Comparison of ENCODE assay signal across 9 cellular contexts in the genomic region with DNA sequence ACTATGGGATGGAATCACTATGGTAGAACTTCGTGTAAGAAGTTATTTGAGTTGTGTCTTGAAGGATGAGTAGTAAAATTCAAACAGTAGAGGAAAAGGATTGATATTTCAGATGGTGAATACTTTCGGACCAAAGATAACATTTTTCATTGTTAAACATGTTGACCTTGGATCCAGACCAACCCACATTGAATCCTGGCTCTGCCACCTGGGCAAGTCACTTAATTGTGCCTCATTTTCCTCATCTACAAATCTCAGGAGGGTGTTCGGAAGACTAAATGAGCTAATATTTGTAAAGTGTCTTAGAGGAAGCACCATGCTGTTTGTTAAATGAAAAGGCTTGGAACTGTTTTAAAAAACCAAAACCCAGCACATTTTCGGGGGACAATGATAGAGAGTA. TPM values are rescaled to one million over a fixed set of nuclear protein-coding genes. Genes with fewer than 3 reads are reported as not detected.
DNase-seq lines count a peak whose midpoint lies in the region; ATAC-seq and TF ChIP-seq lines count a peak whose summit lies in the region.
"Had no signal": no experiment of that assay in that cellular context is flagged by ENCODE, and none has a peak within 500 bp of the region (broad histone marks: within the 10 kb centered on the region; RNA-seq: fewer than 3 reads in every experiment).

No MANE protein-coding gene starts in this region.

- H3K9me3 ChIP-seq in right cardiac atrium (ENCODE audit: control insufficient read depth, low read length): no peaks in the 10 kb centered on the region
- no peaks in the 10 kb centered on the region for H3K9me3 ChIP-seq in gastroesophageal sphincter

- no peak for ATAC-seq in right cardiac atrium
- no peak for ATAC-seq in left ventricle myocardium superior
- ATAC-seq in WTC11: no peak
- ATAC-seq in gastroesophageal sphincter: no peak
- ATAC-seq in GM18517 (IDR thresholded peaks at IDR 0.05; ENCODE audit: unreplicated experiment): no peak
- no peak for ATAC-seq in HG02970 (IDR thresholded peaks at IDR 0.05; ENCODE audit: low FRiP score, unreplicated experiment)

- H3K4me1 ChIP-seq in right cardiac atrium (ENCODE audit: control insufficient read depth, insufficient read depth, low read length): no peaks in the 10 kb centered on the region
- H3K4me1 ChIP-seq in gastroesophageal sphincter: peaks cover 0 to 51% (median 0%) of the 10 kb centered on the region in 3 donors

- CTCF ChIA-PET in WTC11 (lab: Charles Lee): no interaction called here

- no peaks in the 10 kb centered on the region for H3K9me3 Mint-ChIP-seq in WTC11

- H3K36me3 Mint-ChIP-seq in WTC11: no peaks in the 10 kb centered on the region

- TF ChIP-seq CTCF in WTC11 (IDR thresholded peaks at IDR 0.05) (no peak), gastroesophageal sphincter (IDR thresholded peaks at IDR 0.05) (no peak)

- H3K27me3 Mint-ChIP-seq in WTC11 (ENCODE audit: low read depth): peaks cover 2% of the 10 kb centered on the region

- peak overlapping the region; percentile 94 for H3K4me3 Mint-ChIP-seq in WTC11

- H3K36me3 ChIP-seq in gastroesophageal sphincter: no peaks in the 10 kb centered on the region

- TF ChIP-seq EP300 in gastroesophageal sphincter (IDR thresholded peaks at IDR 0.05): no peak

- POLR2A ChIA-PET in WTC11 (lab: Charles Lee): no interaction called here

- peaks cover 16% of the 10 kb centered on the region for H3K4me1 Mint-ChIP-seq in WTC11

- H3K27ac Mint-ChIP-seq in WTC11: 0 out of 2 replicates have a peak overlapping the region, but pooled peaks have one; percentile 24

- intact Hi-C loops in right cardiac atrium (cut with DNase I): no loop called here
- intact Hi-C loops in left ventricle myocardium superior (cut with micrococcal nuclease): no loop called here

- 52% methylated on average over 4 of the region's 4 CpGs for WGBS in right cardiac atrium
- WGBS in gastroesophageal sphincter (ENCODE audit: low coverage in 1 of 2), 2 donors: 44 to 68% methylated on average over 2 to 4 of the region's 4 CpGs

- H3K27me3 ChIP-seq in right cardiac atrium (ENCODE audit: control insufficient read depth, insufficient read depth): no peaks in the 10 kb centered on the region
- no peaks in the 10 kb centered on the region for H3K27me3 ChIP-seq in gastroesophageal sphincter

- no peak for TF ChIP-seq POLR2A in gastroesophageal sphincter (IDR thresholded peaks at IDR 0.05)

- no peak for DNase-seq in right cardiac atrium
- DNase-seq in left ventricle myocardium superior: no peak
- DNase-seq in WTC11 (ENCODE audit: low spot score): no peak
- DNase-seq in COLO668 (lab: John Stamatoyannopoulos, UW; ENCODE audit: unreplicated experiment): no peak
- no peak for DNase-seq in GF-D8 (lab: John Stamatoyannopoulos, UW)
- DNase-seq: KG1 had no signal

- peak overlapping the region; percentile 90 for H3K4me3 ChIP-seq in right cardiac atrium (ENCODE audit: low read length)
- peak overlapping the region in 1 of 2 donors; percentile 63 for H3K4me3 ChIP-seq in gastroesophageal sphincter

- H3K27ac ChIP-seq in right cardiac atrium (ENCODE audit: low read length) (no peak overlapping the region), gastroesophageal sphincter (peak overlapping the region in 3 of 4 donors; percentile 87 to 93 (median 89))

TF ChIP-seq in WTC11, 78 proteins besides CTCF, POLR2A, EP300 and RAD21:
- TF ChIP-seq ZBTB21 (CRISPR knock-in tag; IDR thresholded peaks at IDR 0.05; ENCODE audit: borderline replicate concordance): no peak
- TF ChIP-seq, protein P1, sequence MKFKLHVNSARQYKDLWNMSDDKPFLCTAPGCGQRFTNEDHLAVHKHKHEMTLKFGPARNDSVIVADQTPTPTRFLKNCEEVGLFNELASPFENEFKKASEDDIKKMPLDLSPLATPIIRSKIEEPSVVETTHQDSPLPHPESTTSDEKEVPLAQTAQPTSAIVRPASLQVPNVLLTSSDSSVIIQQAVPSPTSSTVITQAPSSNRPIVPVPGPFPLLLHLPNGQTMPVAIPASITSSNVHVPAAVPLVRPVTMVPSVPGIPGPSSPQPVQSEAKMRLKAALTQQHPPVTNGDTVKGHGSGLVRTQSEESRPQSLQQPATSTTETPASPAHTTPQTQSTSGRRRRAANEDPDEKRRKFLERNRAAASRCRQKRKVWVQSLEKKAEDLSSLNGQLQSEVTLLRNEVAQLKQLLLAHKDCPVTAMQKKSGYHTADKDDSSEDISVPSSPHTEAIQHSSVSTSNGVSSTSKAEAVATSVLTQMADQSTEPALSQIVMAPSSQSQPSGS (CRISPR knock-in tag; IDR thresholded peaks at IDR 0.05; ENCODE audit: borderline replicate concordance, low read depth): no peak
- no peak for TF ChIP-seq ZNF671 (CRISPR knock-in tag; IDR thresholded peaks at IDR 0.05)
- TF ChIP-seq, protein P2, sequence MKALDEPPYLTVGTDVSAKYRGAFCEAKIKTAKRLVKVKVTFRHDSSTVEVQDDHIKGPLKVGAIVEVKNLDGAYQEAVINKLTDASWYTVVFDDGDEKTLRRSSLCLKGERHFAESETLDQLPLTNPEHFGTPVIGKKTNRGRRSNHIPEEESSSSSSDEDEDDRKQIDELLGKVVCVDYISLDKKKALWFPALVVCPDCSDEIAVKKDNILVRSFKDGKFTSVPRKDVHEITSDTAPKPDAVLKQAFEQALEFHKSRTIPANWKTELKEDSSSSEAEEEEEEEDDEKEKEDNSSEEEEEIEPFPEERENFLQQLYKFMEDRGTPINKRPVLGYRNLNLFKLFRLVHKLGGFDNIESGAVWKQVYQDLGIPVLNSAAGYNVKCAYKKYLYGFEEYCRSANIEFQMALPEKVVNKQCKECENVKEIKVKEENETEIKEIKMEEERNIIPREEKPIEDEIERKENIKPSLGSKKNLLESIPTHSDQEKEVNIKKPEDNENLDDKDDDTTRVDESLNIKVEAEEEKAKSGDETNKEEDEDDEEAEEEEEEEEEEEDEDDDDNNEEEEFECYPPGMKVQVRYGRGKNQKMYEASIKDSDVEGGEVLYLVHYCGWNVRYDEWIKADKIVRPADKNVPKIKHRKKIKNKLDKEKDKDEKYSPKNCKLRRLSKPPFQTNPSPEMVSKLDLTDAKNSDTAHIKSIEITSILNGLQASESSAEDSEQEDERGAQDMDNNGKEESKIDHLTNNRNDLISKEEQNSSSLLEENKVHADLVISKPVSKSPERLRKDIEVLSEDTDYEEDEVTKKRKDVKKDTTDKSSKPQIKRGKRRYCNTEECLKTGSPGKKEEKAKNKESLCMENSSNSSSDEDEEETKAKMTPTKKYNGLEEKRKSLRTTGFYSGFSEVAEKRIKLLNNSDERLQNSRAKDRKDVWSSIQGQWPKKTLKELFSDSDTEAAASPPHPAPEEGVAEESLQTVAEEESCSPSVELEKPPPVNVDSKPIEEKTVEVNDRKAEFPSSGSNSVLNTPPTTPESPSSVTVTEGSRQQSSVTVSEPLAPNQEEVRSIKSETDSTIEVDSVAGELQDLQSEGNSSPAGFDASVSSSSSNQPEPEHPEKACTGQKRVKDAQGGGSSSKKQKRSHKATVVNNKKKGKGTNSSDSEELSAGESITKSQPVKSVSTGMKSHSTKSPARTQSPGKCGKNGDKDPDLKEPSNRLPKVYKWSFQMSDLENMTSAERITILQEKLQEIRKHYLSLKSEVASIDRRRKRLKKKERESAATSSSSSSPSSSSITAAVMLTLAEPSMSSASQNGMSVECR (CRISPR knock-in tag; IDR thresholded peaks at IDR 0.05; ENCODE audit: borderline replicate concordance): no peak
- TF ChIP-seq, protein P3, sequence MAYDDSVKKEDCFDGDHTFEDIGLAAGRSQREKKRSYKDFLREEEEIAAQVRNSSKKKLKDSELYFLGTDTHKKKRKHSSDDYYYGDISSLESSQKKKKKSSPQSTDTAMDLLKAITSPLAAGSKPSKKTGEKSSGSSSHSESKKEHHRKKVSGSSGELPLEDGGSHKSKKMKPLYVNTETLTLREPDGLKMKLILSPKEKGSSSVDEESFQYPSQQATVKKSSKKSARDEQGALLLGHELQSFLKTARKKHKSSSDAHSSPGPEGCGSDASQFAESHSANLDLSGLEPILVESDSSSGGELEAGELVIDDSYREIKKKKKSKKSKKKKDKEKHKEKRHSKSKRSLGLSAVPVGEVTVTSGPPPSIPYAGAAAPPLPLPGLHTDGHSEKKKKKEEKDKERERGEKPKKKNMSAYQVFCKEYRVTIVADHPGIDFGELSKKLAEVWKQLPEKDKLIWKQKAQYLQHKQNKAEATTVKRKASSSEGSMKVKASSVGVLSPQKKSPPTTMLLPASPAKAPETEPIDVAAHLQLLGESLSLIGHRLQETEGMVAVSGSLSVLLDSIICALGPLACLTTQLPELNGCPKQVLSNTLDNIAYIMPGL (CRISPR knock-in tag; IDR thresholded peaks at IDR 0.05): no peak
- TF ChIP-seq ELF4 (CRISPR knock-in tag; IDR thresholded peaks at IDR 0.05; ENCODE audit: low read depth): no peak
- TF ChIP-seq NR2C2 (CRISPR knock-in tag; IDR thresholded peaks at IDR 0.05): no peak
- no peak for TF ChIP-seq FOXJ3 (CRISPR knock-in tag; IDR thresholded peaks at IDR 0.05; ENCODE audit: borderline replicate concordance)
- no peak for TF ChIP-seq FOXP1 (CRISPR knock-in tag; IDR thresholded peaks at IDR 0.05; ENCODE audit: borderline replicate concordance)
- no peak for TF ChIP-seq GRHL2 (CRISPR knock-in tag; IDR thresholded peaks at IDR 0.05; ENCODE audit: insufficient replicate concordance, severe bottlenecking)
- no peak for TF ChIP-seq MXD4 (CRISPR knock-in tag; IDR thresholded peaks at IDR 0.05; ENCODE audit: borderline replicate concordance)
- no peak for TF ChIP-seq PRRX2 (CRISPR knock-in tag; IDR thresholded peaks at IDR 0.05)
- TF ChIP-seq GABPB1 (CRISPR knock-in tag; IDR thresholded peaks at IDR 0.05): no peak

RNA-seq across cellular contexts. Expression of a gene that starts 1.4 kb away (rescaled TPM):
- total RNA-seq in right cardiac atrium (100 to 1,000 TPM in 1 of 4 donors, 10 to 100 TPM in 3; 82.0 to 102 (median 89.9) TPM), left ventricle myocardium superior (134 TPM), WTC11 (2021) (53.5 to 55.9 TPM (median 55.0 TPM) in 3 replicates), gastroesophageal sphincter (10 to 100 TPM; 14.0 to 25.5 (median 16.9) TPM)
- 129 TPM for polyA plus RNA-seq in right cardiac atrium

RNA-seq across cellular contexts. Expression of a gene that starts 4.7 kb away (rescaled TPM):
- total RNA-seq in right cardiac atrium: 10 to 100 TPM in 3 of 4 donors, 1 to 10 TPM in 1; 9.8 to 21.9 (median 18.9) TPM
- 11.3 TPM for polyA plus RNA-seq in right cardiac atrium
- total RNA-seq in left ventricle myocardium superior: 0.59 TPM
- total RNA-seq in WTC11 (2021): 2.1 to 3.1 TPM (median 3.0 TPM) in 3 replicates
- 1 to 10 TPM in 1 of 4 donors, under 1 TPM in 1, not detected in 2; 0.93 to 1.2 TPM for total RNA-seq in gastroesophageal sphincter

RNA-seq across cellular contexts. Expression of a gene that starts 56.7 kb away (rescaled TPM):
- total RNA-seq in right cardiac atrium (1 to 10 TPM; 3.1 to 5.6 (median 3.9) TPM), left ventricle myocardium superior (2.3 TPM), WTC11 (2021) (1.7 to 1.9 TPM (median 1.9 TPM) in 3 replicates), gastroesophageal sphincter (1 to 10 TPM; 4.5 to 9.5 (median 7.5) TPM)
- polyA plus RNA-seq in right cardiac atrium: 1.7 TPM
